ENCODE assay signal across 8 cellular contexts in the genomic region with DNA sequence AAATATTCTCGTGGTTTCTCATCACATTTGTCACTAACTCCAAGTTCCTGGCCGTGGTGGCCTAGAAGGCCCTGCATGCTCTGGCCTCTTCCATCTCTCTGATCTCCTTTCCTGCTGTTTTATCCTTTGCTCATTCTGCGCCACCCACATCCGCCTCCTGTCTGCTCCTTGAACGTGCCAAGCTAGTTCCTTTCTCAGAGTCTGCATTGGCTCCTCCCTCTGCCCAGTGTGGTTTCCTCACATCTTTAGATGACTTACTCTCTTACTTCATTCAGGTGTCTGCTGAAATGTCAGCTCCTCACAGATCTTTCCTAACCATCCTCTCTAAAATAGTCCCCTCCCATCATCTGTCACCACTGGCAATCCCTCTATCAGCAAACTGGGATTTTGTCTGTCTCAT.
DNase-seq lines count a peak whose midpoint lies in the region; ATAC-seq and TF ChIP-seq lines count a peak whose summit lies in the region.

No MANE protein-coding gene starts in this region.

- H3K4me1 ChIP-seq in GM23338 (ENCODE audit: insufficient read depth) (peaks cover 6% of the 10 kb centered on the region; the same call in 1 of the 2 replicates), thyroid gland (peaks cover 29% of the 10 kb centered on the region in 2 donors)

- DNase-seq in GM23338 (ENCODE audit: low spot score) (no peak), T-helper 9 cell (peak; percentile 45), kidney glomerular epithelial cell (lab: John Stamatoyannopoulos, UW) (no peak), NCI-H1930 (lab: John Stamatoyannopoulos, UW) (no peak), thyroid gland (no peak)
- DNase-seq in central memory CD8-positive, alpha-beta T cell (ENCODE audit: low spot score in 2 of 2): no peak
- peak in 3 of 4 experiments; percentile 4 to 58 (median 33) for DNase-seq in stimulated activated CD4-positive, alpha-beta T cell treated with anti-CD3 and anti-CD28 coated beads, Interleukin-1b, Interleukin-23, amount 100 ng/mL, for 24 hours (ENCODE audit: low read depth in 4 of 4, low spot score in 1 of 4)

- no peaks in the 10 kb centered on the region for H3K79me2 ChIP-seq in GM23338 (replicated peaks; ENCODE audit: insufficient read depth)

- no peaks in the 10 kb centered on the region; the same call in 1 of the 2 replicates for H3K36me3 ChIP-seq in GM23338 (ENCODE audit: insufficient read depth)
- H3K36me3 ChIP-seq in thyroid gland: no peaks in the 10 kb centered on the region

- H4K20me1 ChIP-seq in GM23338 (replicated peaks; ENCODE audit: insufficient read depth): no peaks in the 10 kb centered on the region

- intact Hi-C loops in thyroid gland (cut with DNase I): no loop called here

- no peak overlapping the region for H3K4me2 ChIP-seq in GM23338

- H3K27ac Mint-ChIP-seq in GM23338: no peak overlapping the region
- no peak overlapping the region for H3K27ac Mint-ChIP-seq in central memory CD8-positive, alpha-beta T cell (ENCODE audit: low read depth)

- H3K4me3 ChIP-seq in GM23338 (no peak overlapping the region), thyroid gland (replicated peaks in 1 of 3) (no peak overlapping the region)

- H3K27me3 Mint-ChIP-seq in GM23338 (ENCODE audit: insufficient read depth, low read depth, poor library complexity): peaks cover 5% of the 10 kb centered on the region
- H3K27me3 Mint-ChIP-seq in central memory CD8-positive, alpha-beta T cell: peaks cover 21% of the 10 kb centered on the region

- no peak for TF ChIP-seq POLR2A in thyroid gland (IDR thresholded peaks at IDR 0.05)

- peaks cover 6% of the 10 kb centered on the region for H3K4me1 Mint-ChIP-seq in GM23338
- H3K4me1 Mint-ChIP-seq in central memory CD8-positive, alpha-beta T cell: peaks cover 13% of the 10 kb centered on the region

- H3F3A ChIP-seq in GM23338 (replicated peaks; ENCODE audit: low read depth): no peaks in the 10 kb centered on the region

- no peaks in the 10 kb centered on the region; the same call in 2 of the 3 replicates for H3K36me3 Mint-ChIP-seq in GM23338 (ENCODE audit: low read depth)
- H3K36me3 Mint-ChIP-seq in central memory CD8-positive, alpha-beta T cell (ENCODE audit: insufficient read depth): no peaks in the 10 kb centered on the region

- ATAC-seq in GM23338 (no peak), GM19324 (IDR thresholded peaks at IDR 0.05; ENCODE audit: low FRiP score, unreplicated experiment) (no peak)
- ATAC-seq in central memory CD8-positive, alpha-beta T cell (replicated peaks; ENCODE audit: extremely low read depth, poor library complexity, severe bottlenecking): peak; percentile 94

- H3K27me3 ChIP-seq in GM23338 (ENCODE audit: insufficient read depth) (no peaks in the 10 kb centered on the region), thyroid gland (no peaks in the 10 kb centered on the region)

- no peaks in the 10 kb centered on the region; the same call in 1 of the 2 replicates for H3K9me2 ChIP-seq in GM23338 (ENCODE audit: insufficient read depth)

- H3K9me3 Mint-ChIP-seq in GM23338: no peaks in the 10 kb centered on the region
- H3K9me3 Mint-ChIP-seq in central memory CD8-positive, alpha-beta T cell: no peaks in the 10 kb centered on the region

- no peak overlapping the region for H3K4me3 Mint-ChIP-seq in GM23338
- peak overlapping the region; percentile 1 for H3K4me3 Mint-ChIP-seq in central memory CD8-positive, alpha-beta T cell

- no peaks in the 10 kb centered on the region for H3K9me3 ChIP-seq in thyroid gland

- TF ChIP-seq CTCF in GM23338 (conservative IDR thresholded peaks at IDR 0.05; ENCODE audit: low read depth in 2 of 2) (no peak), thyroid gland (IDR thresholded peaks at IDR 0.05) (no peak)

- 75 to 80% methylated on average over 5 of the region's 5 CpGs for WGBS in thyroid gland, 2 donors

- H2AFZ ChIP-seq in GM23338: peak overlapping the region; percentile 47

- H3K27ac ChIP-seq in GM23338 (ENCODE audit: low read depth) (no peak overlapping the region), thyroid gland (no peak overlapping the region)

TF ChIP-seq in GM23338, 12 proteins besides CTCF, POLR2A, EP300 and RAD21 (continues in another document):
- no peak for TF ChIP-seq POLR2AphosphoS5 (IDR thresholded peaks at IDR 0.05; ENCODE audit: low read depth)
- TF ChIP-seq REST (IDR thresholded peaks at IDR 0.05; ENCODE audit: unreplicated experiment): no peak
- TF ChIP-seq EZH2phosphoT487 (IDR thresholded peaks at IDR 0.05; ENCODE audit: unreplicated experiment): no peak
- no peak for TF ChIP-seq ZNF114 (CRISPR knock-in tag; IDR thresholded peaks at IDR 0.05)
- no peak for TF ChIP-seq ZNF331 (CRISPR knock-in tag; IDR thresholded peaks at IDR 0.05; ENCODE audit: low read depth)
- TF ChIP-seq NANOG (IDR thresholded peaks at IDR 0.05; ENCODE audit: borderline replicate concordance): no peak
- TF ChIP-seq EZH2 (IDR thresholded peaks at IDR 0.05; ENCODE audit: low read depth, unreplicated experiment): no peak
- no peak for TF ChIP-seq CREB1 (CRISPR knock-in tag; IDR thresholded peaks at IDR 0.05; ENCODE audit: low read depth)
- TF ChIP-seq ETS1 (IDR thresholded peaks at IDR 0.05): no peak
- no peak for TF ChIP-seq JUNB (IDR thresholded peaks at IDR 0.05; ENCODE audit: unreplicated experiment)
- TF ChIP-seq STAT1 (IDR thresholded peaks at IDR 0.05; ENCODE audit: unreplicated experiment): no peak

Comparison
In these comparisons a context has a peak if more than half of its experiments do, and no peak if none do; other contexts are left out.
1. DNase-seq: peak in T-helper 9 cell (single experiment) and stimulated activated CD4-positive, alpha-beta T cell treated with anti-CD3 and anti-CD28 coated beads, Interleukin-1b, Interleukin-23, amount 100 ng/mL, for 24 hours (3 of 4); none in GM23338 (single experiment), central memory CD8-positive, alpha-beta T cell (0 of 2), kidney glomerular epithelial cell (single experiment), NCI-H1930 (0 of 2) and thyroid gland (0 of 2).